24 cellular contexts compared by ENCODE assay signal in genomic region chr9:33927694-33928093, GRCh38.
"Had no signal": no experiment of that assay in that cellular context is flagged by ENCODE, and none has a peak within 500 bp of the region (broad histone marks: within the 10 kb centered on the region; RNA-seq: fewer than 3 reads in every experiment).

No MANE protein-coding gene starts in this region.

- FAIRE-seq: colon, TTC549, urothelium cell line had no signal

- DNase-seq: activated B cell treated with CpG ODN at 0.5 μM for 24 hours; activated CD4-positive, alpha-beta T cell treated with anti-CD3 and anti-CD28 coated beads for 36 hours; activated CD4-positive, alpha-beta T cell treated with anti-CD3 and anti-CD28 coated beads, Interleukin-2, amount 50 U/mL, for 4 hours; activated effector memory CD4-positive, alpha-beta T cell treated with anti-CD3 and anti-CD28 coated beads, Interleukin-2, amount 50 U/mL, for 16 hours; activated naive CD4-positive, alpha-beta T cell treated with anti-CD3 and anti-CD28 coated beads, Interleukin-2, amount 50 U/mL, for 16 hours; brain microvascular endothelial cell; central memory CD4-positive, alpha-beta T cell; effector memory CD4-positive, alpha-beta T cell; esophagus squamous epithelium; gastrocnemius medialis; hypothalamus; left ventricle myocardium inferior; midbrain; occipital lobe; retina; stimulated activated naive CD8-positive, alpha-beta T cell treated with anti-CD3 and anti-CD28 coated beads, Interleukin-15, amount 100 ng/mL, for 72 hours; T-helper 1 cell had no signal

- H3K4me3 ChIP-seq: adrenal gland, ascending aorta, esophagus squamous epithelium, gastrocnemius medialis, left ventricle myocardium inferior, tibial nerve had no signal

- H3K27me3 ChIP-seq: adrenal gland, ascending aorta, brain microvascular endothelial cell, esophagus squamous epithelium, gastrocnemius medialis, tibial nerve had no signal

- ATAC-seq: activated CD4-positive, alpha-beta T cell treated with anti-CD3 and anti-CD28 coated beads for 36 hours; gastrocnemius medialis; natural killer cell treated with Interleukin-12 subunit alpha and Interleukin-12 subunit beta and Interleukin-15 and Interleukin-18, amount 100 ng/mL, for 72 hours; stimulated activated naive CD8-positive, alpha-beta T cell treated with anti-CD3 and anti-CD28 coated beads, Interleukin-15, amount 100 ng/mL, for 72 hours had no signal

- H3K27ac ChIP-seq: adrenal gland, ascending aorta, brain microvascular endothelial cell, esophagus squamous epithelium, gastrocnemius medialis, left ventricle myocardium inferior, tibial nerve had no signal

- H3K4me1 ChIP-seq: esophagus squamous epithelium had no signal

- H3K9me3 ChIP-seq: adrenal gland, ascending aorta, esophagus squamous epithelium, gastrocnemius medialis, left ventricle myocardium inferior, tibial nerve had no signal
